In the genomic region with DNA sequence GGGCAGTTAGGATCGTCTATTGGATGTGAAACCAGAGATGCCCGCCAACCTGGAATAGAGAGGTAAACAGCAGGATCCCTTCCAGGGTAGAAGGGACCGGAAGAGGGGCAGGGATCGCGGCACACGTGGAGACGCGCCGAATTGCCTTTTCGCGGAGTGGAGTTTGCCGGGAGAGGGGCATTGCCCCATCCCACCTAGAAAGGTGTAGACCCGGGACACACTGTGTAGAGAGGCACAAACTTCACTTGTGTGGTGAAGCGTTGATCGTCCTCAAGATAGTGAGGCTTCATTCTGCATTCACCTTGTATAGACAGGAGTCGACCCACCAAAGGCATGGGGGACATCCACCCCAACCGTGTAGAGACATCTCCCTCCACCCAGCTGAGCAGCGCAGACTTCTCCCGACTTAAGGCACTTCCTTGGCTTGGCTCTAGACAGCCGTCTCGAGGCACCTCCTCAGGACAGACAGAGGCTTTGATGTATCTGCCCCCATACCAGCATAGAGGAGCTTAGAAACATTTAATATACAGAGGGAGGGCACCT, we compare ENCODE assay signal across 8 cellular contexts. TPM values are rescaled to one million over a fixed set of nuclear protein-coding genes. Genes with fewer than 3 reads are reported as not detected.
A peak's percentile ranks its signal among the peaks of the same experiment; 100 is the strongest.
DNase-seq lines count a peak whose midpoint lies in the region; ATAC-seq and TF ChIP-seq lines count a peak whose summit lies in the region.

No MANE protein-coding gene starts in this region.

- H3K9me3 ChIP-seq in CD4-positive, alpha-beta T cell (ENCODE audit: control insufficient read depth, low read length): no peaks in the 10 kb centered on the region
- H3K9me3 ChIP-seq in HUES64 (ENCODE audit: insufficient read depth, low read depth, low read length): no peaks in the 10 kb centered on the region
- peaks cover 0 to 7% (median 5%) of the 10 kb centered on the region in 5 donors for H3K9me3 ChIP-seq in subcutaneous abdominal adipose tissue (ENCODE audit: control insufficient read depth in 5 of 5, low read length in 5 of 5)

- H3K36me3 Mint-ChIP-seq in CD4-positive, alpha-beta T cell (ENCODE audit: low read depth): peaks cover 37% of the 10 kb centered on the region

- H3K27me3 Mint-ChIP-seq in CD4-positive, alpha-beta T cell: no peaks in the 10 kb centered on the region

- H3K27me3 ChIP-seq in CD4-positive, alpha-beta T cell (ENCODE audit: control insufficient read depth, insufficient read depth, low read length): no peaks in the 10 kb centered on the region
- H3K27me3 ChIP-seq in HUES64 (ENCODE audit: insufficient read depth, low read length) (no peaks in the 10 kb centered on the region), subcutaneous abdominal adipose tissue (ENCODE audit: control insufficient read depth in 5 of 5, insufficient read depth in 4 of 5, low read length in 5 of 5) (peaks cover 0 to 4% (median 0%) of the 10 kb centered on the region in 5 donors)

- H3K36me3 ChIP-seq in HUES64 (ENCODE audit: insufficient read depth, low read length) (peaks cover 34% of the 10 kb centered on the region), subcutaneous abdominal adipose tissue (ENCODE audit: control insufficient read depth in 5 of 5, insufficient read depth in 5 of 5, low read length in 5 of 5) (peaks cover 0 to 3% (median 0%) of the 10 kb centered on the region in 5 donors)

- H3K4me1 Mint-ChIP-seq in CD4-positive, alpha-beta T cell (ENCODE audit: low read depth): peaks cover 44% of the 10 kb centered on the region

- H3K4me3 Mint-ChIP-seq in CD4-positive, alpha-beta T cell: peak overlapping the region; percentile 99

- peak in 4 of 10 experiments; percentile 1 to 5 (median 2) for DNase-seq in CD4-positive, alpha-beta T cell
- DNase-seq in astrocyte of the spinal cord (ENCODE audit: low read depth, low spot score) (no peak), left colon (peak in 1 of 2 donors; percentile 9), NCI-H128 (lab: John Stamatoyannopoulos, UW; ENCODE audit: unreplicated experiment) (no peak), foreskin melanocyte (no peak)

- POLR2A ChIA-PET in CD4-positive, alpha-beta T cell (lab: Charles Lee): interaction anchor here (0.7 to 2.8 kb wide), 10 partner anchors 90 to 1108 kb away, joined by 3 to 47 read pairs (median 8); a partner anchor contains a TSS

- ATAC-seq in CD4-positive, alpha-beta T cell (ENCODE audit: poor library complexity): peak; percentile 27
- ATAC-seq in GM19463 (IDR thresholded peaks at IDR 0.05; ENCODE audit: unreplicated experiment) (peak; percentile 33), left colon (peak; percentile 49)

- peak overlapping the region; percentile 100 for H3K4me3 ChIP-seq in HUES64 (ENCODE audit: low read length)
- H3K4me3 ChIP-seq in astrocyte of the spinal cord (ENCODE audit: low read depth, low read length): peak overlapping the region; percentile 84
- H3K4me3 ChIP-seq in subcutaneous abdominal adipose tissue (ENCODE audit: low read depth in 1 of 5, low read length in 5 of 5): peak overlapping the region; percentile 70 to 95 (median 84)

- 2% methylated on average over 21 of the region's 21 CpGs for WGBS in HUES64

- peak overlapping the region; percentile 98 for H3K9ac ChIP-seq in HUES64 (ENCODE audit: low read depth, low read length)
- peak overlapping the region; percentile 50 to 90 (median 69) for H3K9ac ChIP-seq in subcutaneous abdominal adipose tissue (ENCODE audit: low read length in 5 of 5)

- H3K4me1 ChIP-seq in HUES64 (ENCODE audit: insufficient read depth, low read length) (peaks cover 8% of the 10 kb centered on the region; the same call in 1 of the 2 replicates), subcutaneous abdominal adipose tissue (ENCODE audit: control insufficient read depth in 5 of 5, insufficient read depth in 5 of 5, low read length in 5 of 5) (peaks cover 0 to 27% (median 19%) of the 10 kb centered on the region in 5 donors)

- peak overlapping the region; percentile 94 for H3K27ac Mint-ChIP-seq in CD4-positive, alpha-beta T cell

- intact Hi-C loops in CD4-positive, alpha-beta T cell (cut with DNase I, micrococcal nuclease): loop anchor here (2.0 to 10.0 kb wide), 6 partner anchors 90 to 634 kb away; a partner anchor contains a TSS
- intact Hi-C loops in left colon (cut with DNase I, micrococcal nuclease): no loop called here

- H3K27ac ChIP-seq in CD4-positive, alpha-beta T cell (ENCODE audit: low read depth, low read length): peak overlapping the region; percentile 60
- H3K27ac ChIP-seq in HUES64 (ENCODE audit: low read depth, low read length) (peak overlapping the region; percentile 93), subcutaneous abdominal adipose tissue (ENCODE audit: low read depth, low read length) (peak overlapping the region; percentile 37)

- TF ChIP-seq CTCF in CD4-positive, alpha-beta T cell (IDR thresholded peaks at IDR 0.05): no peak
- TF ChIP-seq CTCF in astrocyte of the spinal cord (IDR thresholded peaks at IDR 0.05; ENCODE audit: low read depth, low read length): no peak

- CTCF ChIA-PET in CD4-positive, alpha-beta T cell (lab: Charles Lee): no interaction called here

- in situ Hi-C loops in astrocyte of the spinal cord (cut with HindIII; ENCODE audit: low sequenced_read_pairs): no loop called here

- H3K9me3 Mint-ChIP-seq in CD4-positive, alpha-beta T cell: peaks cover 4% of the 10 kb centered on the region

RNA-seq across cellular contexts. Expression of a gene that starts 0.4 kb away (rescaled TPM):
- 10 to 100 TPM; 21.5 to 22.8 TPM for total RNA-seq in CD4-positive, alpha-beta T cell
- polyA plus RNA-seq in HUES64 (2013, experiment 1 of 2): 26.2 TPM
- polyA plus RNA-seq in HUES64 (2013, experiment 2 of 2): 22.1 TPM
- 10 to 100 TPM; 29.2 to 36.2 TPM for total RNA-seq in left colon

RNA-seq across cellular contexts. Expression of a gene that starts 34.4 kb away (rescaled TPM):
- under 1 TPM in 1 of 2 experiments, not detected in 1; 0.06 TPM for total RNA-seq in CD4-positive, alpha-beta T cell
- polyA plus RNA-seq in HUES64 (2013, experiment 1 of 2): 14.4 TPM
- polyA plus RNA-seq in HUES64 (2013, experiment 2 of 2): 16.8 TPM
- 1 to 10 TPM; 2.9 to 3.8 TPM for total RNA-seq in left colon

Comparison
In these comparisons a context has a peak if more than half of its experiments do, and no peak if none do; other contexts are left out.
1. H3K27ac ChIP-seq: peak in every context shown above with its lines; median percentile 93 in HUES64; 60 in CD4-positive, alpha-beta T cell; 37 in subcutaneous abdominal adipose tissue.
2. intact Hi-C loops: an anchor here in CD4-positive, alpha-beta T cell (2.0 to 10.0 kb wide); none called in left colon.